8 cellular contexts compared by ENCODE assay signal in genomic region chr21:33949516-33950424, GRCh38. TPM values are rescaled to one million over a fixed set of nuclear protein-coding genes. Genes with fewer than 3 reads are reported as not detected.
DNase-seq lines count a peak whose midpoint lies in the region; ATAC-seq, FAIRE-seq and TF ChIP-seq lines count a peak whose summit lies in the region.

No MANE protein-coding gene starts in this region.

- H3K4me1 Mint-ChIP-seq in activated CD8-positive, alpha-beta memory T cell treated with anti-CD3 and anti-CD28 coated beads, Interleukin-2, amount 10 ng/mL, durations not matched to agents 7 days and 5 days: peaks cover 80% of the 10 kb centered on the region
- H3K4me1 Mint-ChIP-seq in memory B cell: peaks cover 37% of the 10 kb centered on the region

- intact Hi-C loops in tibial artery (cut with DNase I; ENCODE audit: low total_unique reads): loop anchor here (10.0 kb wide), 1 partner anchor 125 kb away; the partner anchor contains the start of genes MRPS6 and SLC5A3

- H3K4me1 ChIP-seq in tibial artery: peaks cover 0 to 20% (median 18%) of the 10 kb centered on the region in 4 donors

- CTCF ChIA-PET in activated CD8-positive, alpha-beta memory T cell treated with anti-CD3 and anti-CD28 coated beads, Interleukin-2, amount 10 ng/mL, durations not matched to agents 7 days and 5 days (lab: Charles Lee): interaction anchor here (1.1 to 9.8 kb wide), 11 partner anchors 10 to 398 kb away, joined by 3 to 122 read pairs (median 6); no protein-coding TSS in a partner anchor

- ATAC-seq in HG03378 (IDR thresholded peaks at IDR 0.05; ENCODE audit: unreplicated experiment) (peak; percentile 48), memory B cell (ENCODE audit: low read depth) (no peak), HG02763 (IDR thresholded peaks at IDR 0.05; ENCODE audit: unreplicated experiment) (no peak)
- peak; percentile 52 for ATAC-seq in activated CD8-positive, alpha-beta memory T cell treated with anti-CD3 and anti-CD28 coated beads, Interleukin-2, amount 10 ng/mL, durations not matched to agents 7 days and 5 days

- no peak overlapping the region for H3K4me3 ChIP-seq in tibial artery

- DNase-seq in activated CD8-positive, alpha-beta memory T cell treated with anti-CD3 and anti-CD28 coated beads, Interleukin-2, amount 10 ng/mL, durations not matched to agents 7 days and 5 days: peak; percentile 86
- DNase-seq in memory B cell (ENCODE audit: low spot score in 2 of 2) (no peak), tibial artery (no peak), HUDEP-2 (lab: John Stamatoyannopoulos, UW; ENCODE audit: unreplicated experiment in 76 of 76) (no peak), NCI-H2171 treated with DMSO at 0.1 percent for 48 hours (lab: John Stamatoyannopoulos, UW) (no peak), RCC 7860 (ENCODE audit: low spot score) (no peak)

- no peaks in the 10 kb centered on the region for H3K27me3 ChIP-seq in tibial artery

- no peaks in the 10 kb centered on the region for H3K9me3 ChIP-seq in tibial artery

- no peak for TF ChIP-seq CTCF in tibial artery (IDR thresholded peaks at IDR 0.05)

- no peak for FAIRE-seq in RCC 7860 (lab: Jason Lieb, UNC)

- H3K27ac ChIP-seq in tibial artery: peak overlapping the region; percentile 67 to 72

- H3K9me3 Mint-ChIP-seq in activated CD8-positive, alpha-beta memory T cell treated with anti-CD3 and anti-CD28 coated beads, Interleukin-2, amount 10 ng/mL, durations not matched to agents 7 days and 5 days (ENCODE audit: low read depth): peaks cover 3% of the 10 kb centered on the region
- peaks cover 3% of the 10 kb centered on the region for H3K9me3 Mint-ChIP-seq in memory B cell

- H3K4me3 Mint-ChIP-seq in activated CD8-positive, alpha-beta memory T cell treated with anti-CD3 and anti-CD28 coated beads, Interleukin-2, amount 10 ng/mL, durations not matched to agents 7 days and 5 days: peak overlapping the region; percentile 67
- peak overlapping the region; percentile 14 for H3K4me3 Mint-ChIP-seq in memory B cell

- H3K36me3 Mint-ChIP-seq in activated CD8-positive, alpha-beta memory T cell treated with anti-CD3 and anti-CD28 coated beads, Interleukin-2, amount 10 ng/mL, durations not matched to agents 7 days and 5 days: peaks cover 63% of the 10 kb centered on the region
- no peaks in the 10 kb centered on the region for H3K36me3 Mint-ChIP-seq in memory B cell

- no peaks in the 10 kb centered on the region for H3K27me3 Mint-ChIP-seq in activated CD8-positive, alpha-beta memory T cell treated with anti-CD3 and anti-CD28 coated beads, Interleukin-2, amount 10 ng/mL, durations not matched to agents 7 days and 5 days
- H3K27me3 Mint-ChIP-seq in memory B cell: no peaks in the 10 kb centered on the region

- H3K27ac Mint-ChIP-seq in activated CD8-positive, alpha-beta memory T cell treated with anti-CD3 and anti-CD28 coated beads, Interleukin-2, amount 10 ng/mL, durations not matched to agents 7 days and 5 days: peak overlapping the region; percentile 98
- peak overlapping the region; percentile 97 for H3K27ac Mint-ChIP-seq in memory B cell

- H3K36me3 ChIP-seq in tibial artery: no peaks in the 10 kb centered on the region

RNA-seq across cellular contexts. Expression of gene ATP5PO, which starts 34.2 kb away (rescaled TPM):
- total RNA-seq in activated CD8-positive, alpha-beta memory T cell treated with anti-CD3 and anti-CD28 coated beads, Interleukin-2, amount 10 ng/mL, durations not matched to agents 7 days and 5 days: 100 to 1,000 TPM; 186 to 205 TPM

Comparison
In these comparisons a context has a peak if more than half of its experiments do, and no peak if none do; other contexts are left out.
1. ATAC-seq: peak in HG03378 (single experiment) and activated CD8-positive, alpha-beta memory T cell treated with anti-CD3 and anti-CD28 coated beads, Interleukin-2, amount 10 ng/mL, durations not matched to agents 7 days and 5 days (single experiment); none in memory B cell (single experiment) and HG02763 (single experiment).